ENCODE assay signal across 16 cellular contexts in the genomic region with DNA sequence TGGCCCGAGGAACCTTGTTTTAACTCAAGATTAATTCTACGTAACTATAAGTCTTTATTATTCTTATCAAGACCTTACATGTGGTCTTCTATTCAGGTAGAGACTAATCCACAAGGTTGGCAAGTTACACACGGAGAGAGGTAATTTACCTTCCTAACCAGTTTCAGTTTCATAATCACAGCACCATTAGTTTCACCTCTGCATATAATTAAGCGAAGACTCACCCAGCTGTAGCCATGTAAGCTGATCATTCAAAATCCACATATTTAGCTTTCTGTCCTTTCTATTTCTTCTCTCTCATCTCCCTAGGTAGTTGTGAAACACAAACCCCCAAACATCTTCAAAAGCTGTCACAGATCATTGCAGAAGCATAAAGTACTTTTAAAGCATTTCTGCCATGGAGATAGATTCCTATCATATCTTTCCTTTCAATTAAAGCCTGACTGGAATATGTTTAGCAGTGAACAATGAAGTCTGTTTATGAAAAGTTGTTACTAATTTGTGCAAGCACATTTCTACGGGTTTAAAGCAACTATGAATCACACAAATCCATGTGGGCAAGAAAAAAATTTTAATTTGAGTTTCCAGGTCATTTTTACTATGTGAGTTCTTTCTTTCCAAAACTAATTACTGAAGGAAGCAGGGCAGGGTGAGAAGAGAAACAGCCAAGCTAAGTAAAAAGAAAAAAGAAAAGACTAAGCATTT.
DNase-seq lines count a peak whose midpoint lies in the region; ATAC-seq and TF ChIP-seq lines count a peak whose summit lies in the region.
"Had no signal": no experiment of that assay in that cellular context is flagged by ENCODE, and none has a peak within 500 bp of the region (broad histone marks: within the 10 kb centered on the region; RNA-seq: fewer than 3 reads in every experiment).

No MANE protein-coding gene starts in this region.

- H3K4me3 ChIP-seq in KMS-11 (IDR thresholded peaks at IDR 0.05; ENCODE audit: insufficient read depth, low read depth, low read length): peak overlapping the region; percentile 46
- H3K4me3 ChIP-seq in gastroesophageal sphincter: no peak overlapping the region
- no peak overlapping the region for H3K4me3 ChIP-seq in thyroid gland (replicated peaks in 1 of 3)

- no peak for TF ChIP-seq EP300 in gastroesophageal sphincter (IDR thresholded peaks at IDR 0.05)

- H3K27ac ChIP-seq in KMS-11: peak overlapping the region; percentile 57
- H3K27ac ChIP-seq in gastroesophageal sphincter: peak overlapping the region; percentile 50 to 74 (median 69)
- H3K27ac ChIP-seq in thyroid gland: peak overlapping the region; percentile 8 to 76 (median 63)

- DNase-seq in NCI-H187 treated with DMSO at 0.1 percent for 48 hours (lab: John Stamatoyannopoulos, UW): peak; percentile 32
- DNase-seq in NCI-H187 (lab: John Stamatoyannopoulos, UW): no peak
- no peak for DNase-seq in thyroid gland
- no peak for DNase-seq in NCI-H1092 treated with DMSO at 0.1 percent for 48 hours (lab: John Stamatoyannopoulos, UW)
- no peak for DNase-seq in posterior cingulate gyrus
- DNase-seq: 8988T; activated CD8-positive, alpha-beta memory T cell treated with anti-CD3 and anti-CD28 coated beads, Interleukin-2, amount 50 U/mL, for 48 hours; erythroblast; left cardiac atrium; NCI-H1436 treated with DMSO at 0.1 percent for 48 hours; T-helper 9 cell; trophoblast cell had no signal

- H3K36me3 ChIP-seq in KMS-11 (ENCODE audit: insufficient read depth): no peaks in the 10 kb centered on the region
- no peaks in the 10 kb centered on the region for H3K36me3 ChIP-seq in gastroesophageal sphincter
- no peaks in the 10 kb centered on the region for H3K36me3 ChIP-seq in thyroid gland

- 13 to 39% methylated on average over 4 to 5 of the region's 5 CpGs for WGBS in gastroesophageal sphincter (ENCODE audit: low coverage in 1 of 2), 2 donors
- WGBS in thyroid gland, 2 donors: 40 to 45% methylated on average over 5 of the region's 5 CpGs

- no peak overlapping the region for H3K9ac ChIP-seq in KMS-11

- H3K9me3 ChIP-seq in gastroesophageal sphincter: peaks cover 0 to 9% (median 0%) of the 10 kb centered on the region in 3 donors
- H3K9me3 ChIP-seq in thyroid gland: no peaks in the 10 kb centered on the region

- no peak for TF ChIP-seq CTCF in KMS-11 (conservative IDR thresholded peaks at IDR 0.05; ENCODE audit: low read depth, low read length)
- no peak for TF ChIP-seq CTCF in gastroesophageal sphincter (IDR thresholded peaks at IDR 0.05)
- TF ChIP-seq CTCF in thyroid gland (IDR thresholded peaks at IDR 0.05): no peak

- H3K27me3 ChIP-seq in KMS-11 (ENCODE audit: insufficient read depth, low read depth): no peaks in the 10 kb centered on the region
- H3K27me3 ChIP-seq in gastroesophageal sphincter: no peaks in the 10 kb centered on the region
- H3K27me3 ChIP-seq in thyroid gland: no peaks in the 10 kb centered on the region

- no peak overlapping the region for H2AFZ ChIP-seq in KMS-11 (ENCODE audit: low read depth)

- intact Hi-C loops in thyroid gland (cut with DNase I): no loop called here
- intact Hi-C loops in posterior cingulate gyrus (cut with DNase I): no loop called here

- H3K4me1 ChIP-seq in KMS-11 (ENCODE audit: low read depth, poor library complexity, severe bottlenecking): peaks cover 30% of the 10 kb centered on the region
- H3K4me1 ChIP-seq in gastroesophageal sphincter: peaks cover 0 to 27% (median 5%) of the 10 kb centered on the region in 3 donors
- H3K4me1 ChIP-seq in thyroid gland: peaks cover 6 to 12% of the 10 kb centered on the region in 2 donors

- no peaks in the 10 kb centered on the region for H3K79me2 ChIP-seq in KMS-11 (ENCODE audit: insufficient read depth, low read depth)

- TF ChIP-seq POLR2A in gastroesophageal sphincter (IDR thresholded peaks at IDR 0.05): no peak
- TF ChIP-seq POLR2A in thyroid gland (IDR thresholded peaks at IDR 0.05): no peak

- H4K20me1 ChIP-seq in KMS-11 (ENCODE audit: insufficient read depth): no peaks in the 10 kb centered on the region

- ATAC-seq in gastroesophageal sphincter (no peak), HG03196 (IDR thresholded peaks at IDR 0.05; ENCODE audit: unreplicated experiment) (no peak)
- ATAC-seq: HCT116, left cardiac atrium had no signal

- H3K4me2 ChIP-seq in KMS-11: peak overlapping the region; percentile 58
